In the genomic region with DNA sequence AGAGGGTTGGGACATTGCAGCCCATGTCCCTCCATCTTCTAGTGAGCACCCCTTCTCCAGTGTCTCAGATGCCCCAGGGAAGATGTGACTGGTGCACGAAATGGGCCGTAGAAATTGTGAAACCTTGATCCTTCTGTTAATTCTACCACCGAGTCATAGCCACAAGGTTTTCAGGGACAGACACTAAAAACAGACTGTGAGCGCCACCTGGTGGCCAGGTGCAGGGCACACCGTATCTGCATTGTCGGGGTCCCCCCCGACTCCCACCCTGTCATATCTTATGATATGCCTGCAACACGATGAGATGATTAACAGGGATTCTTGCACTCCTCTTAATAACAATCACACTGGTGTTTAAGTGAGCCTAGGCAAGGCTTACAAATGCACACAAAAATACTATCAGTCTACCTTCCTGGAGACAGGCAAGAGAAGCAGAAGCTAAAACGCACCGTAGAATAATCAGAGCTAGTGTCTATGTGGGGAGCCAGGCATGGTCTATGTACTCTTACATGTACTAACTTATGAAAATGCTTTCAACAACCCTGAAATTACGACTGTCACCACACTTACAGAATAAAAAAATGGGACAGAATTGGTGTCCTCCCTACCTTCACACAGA, we compare ENCODE assay signal across 8 cellular contexts. TPM values are rescaled to one million over a fixed set of nuclear protein-coding genes. Genes with fewer than 3 reads are reported as not detected.
DNase-seq lines count a peak whose midpoint lies in the region; ATAC-seq and TF ChIP-seq lines count a peak whose summit lies in the region.

No MANE protein-coding gene starts in this region.

- no peak overlapping the region for H3K4me3 ChIP-seq in lung

- ATAC-seq in lung (ENCODE audit: insufficient read depth, low FRiP score) (no peak), HG02938 (IDR thresholded peaks at IDR 0.05; ENCODE audit: unreplicated experiment) (no peak)

- 20 to 21% methylated on average over 11 of the region's 11 CpGs for WGBS in lung, 2 donors

- no peaks in the 10 kb centered on the region for H3K36me3 ChIP-seq in lung (ENCODE audit: control insufficient read depth in 2 of 2, insufficient read depth in 2 of 2, low read length in 2 of 2)

- H3K27me3 ChIP-seq in lung (ENCODE audit: control insufficient read depth, insufficient read depth), result no peaks in the 10 kb centered on the region

- H3K9me3 ChIP-seq in lung (ENCODE audit: control insufficient read depth in 2 of 2, insufficient read depth in 1 of 2, low read length in 1 of 2), result no peaks in the 10 kb centered on the region

- peak; percentile 73 for TF ChIP-seq CTCF in lung (IDR thresholded peaks at IDR 0.05; ENCODE audit: control extremely low read depth, extremely low read depth)

- no peak overlapping the region for H3K27ac ChIP-seq in lung (ENCODE audit: low read depth in 1 of 2, low read length in 1 of 2)

- no peaks in the 10 kb centered on the region for H3K4me1 ChIP-seq in lung (ENCODE audit: control insufficient read depth in 2 of 2, insufficient read depth in 2 of 2, low read length in 2 of 2)

- DNase-seq in DMS 273 (lab: John Stamatoyannopoulos, UW; ENCODE audit: unreplicated experiment) (peak; percentile 81), DMS 273 treated with DMSO at 0.1 percent for 48 hours (lab: John Stamatoyannopoulos, UW) (no peak), NCI-H1694 treated with DMSO at 0.1 percent for 48 hours (lab: John Stamatoyannopoulos, UW) (peak; percentile 27), cerebellum (ENCODE audit: low spot score) (peak; percentile 75), lung (ENCODE audit: low spot score) (peak; percentile 59)
- peak; percentile 74 for DNase-seq in activated CD4-positive, CD25-positive, alpha-beta regulatory T cell treated with anti-CD3 and anti-CD28 coated beads, Interleukin-2, amount 50 U/mL, for 72 hours
- DNase-seq in stimulated activated CD8-positive, alpha-beta memory T cell treated with anti-CD3 and anti-CD28 coated beads, Interleukin-12 subunit alpha, Interleukin-12 subunit beta, amount 100 ng/mL, for 1 hour (ENCODE audit: low read depth), result peak; percentile 53

RNA-seq across cellular contexts. Expression of a gene that starts 57.8 kb away (rescaled TPM):
- 2.4 TPM for total RNA-seq in cerebellum
- 10 to 100 TPM; 12.5 to 25.9 TPM for total RNA-seq in lung
- 1 to 10 TPM; 4.4 to 5.9 TPM for polyA plus RNA-seq in lung
